Comparison of ENCODE assay signal across 1 cellular context in the genomic region with DNA sequence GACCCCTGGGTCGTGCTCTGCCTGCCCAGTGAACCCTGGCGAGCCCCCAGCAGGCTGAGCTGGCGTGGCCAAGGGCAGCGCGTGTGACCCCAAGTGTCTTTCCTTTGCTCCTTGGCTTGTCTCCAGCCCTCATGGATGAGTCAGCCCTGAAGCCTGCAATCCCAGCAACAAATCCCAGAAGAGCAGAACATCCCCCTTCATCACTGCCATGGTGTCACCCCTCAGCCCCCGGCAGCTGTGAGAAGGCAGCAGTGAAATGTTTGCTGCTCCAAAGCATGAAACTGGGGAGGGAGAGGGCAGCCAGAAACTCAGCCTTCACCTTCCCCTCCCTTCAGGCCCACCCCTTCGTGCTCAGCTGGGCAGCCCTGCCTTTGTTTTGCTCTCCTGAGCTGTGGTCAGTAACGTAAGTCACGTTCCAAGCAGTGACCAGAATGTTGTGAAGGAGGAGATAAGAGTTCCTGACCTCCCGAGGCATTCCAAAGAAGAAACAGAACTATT.
TF ChIP-seq lines count a peak whose summit lies in the region.

No MANE protein-coding gene starts in this region.

TF ChIP-seq in A549, 52 proteins besides CTCF, POLR2A, EP300 and RAD21 (continued from another document):
- no peak for TF ChIP-seq REST (IDR thresholded peaks at IDR 0.05)
- TF ChIP-seq RARB (CRISPR knock-in tag; IDR thresholded peaks at IDR 0.05): no peak
